Comparison of ENCODE assay signal across 8 cellular contexts in the genomic region with DNA sequence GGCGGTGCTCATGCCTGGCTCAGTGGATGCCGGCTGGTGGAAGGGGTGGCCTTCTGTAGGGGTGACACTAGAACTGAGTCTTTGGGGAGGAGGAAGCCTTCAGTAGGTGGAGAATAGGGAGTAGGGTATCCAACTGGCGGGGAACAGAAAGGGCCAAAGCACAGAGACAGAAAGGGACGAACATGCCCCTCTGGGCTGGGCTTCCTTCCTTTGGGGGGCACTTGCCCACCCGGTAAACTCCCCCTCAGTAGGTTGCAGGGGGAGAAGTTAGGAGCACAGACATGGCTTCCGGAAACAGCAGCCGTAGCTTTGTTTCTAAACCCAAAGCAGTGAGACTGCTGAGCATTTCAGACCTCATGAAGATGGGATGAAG. TPM values are rescaled to one million over a fixed set of nuclear protein-coding genes. Genes with fewer than 3 reads are reported as not detected.
DNase-seq lines count a peak whose midpoint lies in the region; ATAC-seq, FAIRE-seq and TF ChIP-seq lines count a peak whose summit lies in the region.

No MANE protein-coding gene starts in this region.

- no peaks in the 10 kb centered on the region for H3K9me3 Mint-ChIP-seq in activated CD8-positive, alpha-beta T cell treated with anti-CD3 and anti-CD28 coated beads for 36 hours
- H3K9me3 Mint-ChIP-seq in glutamatergic neuron (ENCODE audit: unreplicated experiment): peaks cover 9% of the 10 kb centered on the region

- peaks cover 3 to 30% of the 10 kb centered on the region in 2 donors for H3K36me3 ChIP-seq in psoas muscle (ENCODE audit: insufficient read depth in 1 of 2, low read depth in 1 of 2)

- peaks cover 15% of the 10 kb centered on the region for H3K4me1 Mint-ChIP-seq in activated CD8-positive, alpha-beta T cell treated with anti-CD3 and anti-CD28 coated beads for 36 hours (ENCODE audit: low read depth)
- peaks cover 6% of the 10 kb centered on the region for H3K4me1 Mint-ChIP-seq in glutamatergic neuron (ENCODE audit: low read depth, unreplicated experiment)

- H3K27ac ChIP-seq in psoas muscle: peak overlapping the region; percentile 95

- peak overlapping the region; percentile 89 for H3K27ac Mint-ChIP-seq in activated CD8-positive, alpha-beta T cell treated with anti-CD3 and anti-CD28 coated beads for 36 hours
- peak overlapping the region; percentile 26 for H3K27ac Mint-ChIP-seq in glutamatergic neuron (ENCODE audit: unreplicated experiment)

- intact Hi-C loops in activated CD8-positive, alpha-beta T cell treated with anti-CD3 and anti-CD28 coated beads for 36 hours (cut with micrococcal nuclease): no loop called here
- intact Hi-C loops in psoas muscle (cut with DNase I): no loop called here

- FAIRE-seq in HTR-8/SVneo (lab: Jason Lieb, UNC): no peak

- peak overlapping the region; percentile 77 for H3K4me3 ChIP-seq in psoas muscle

- H3K36me3 Mint-ChIP-seq in activated CD8-positive, alpha-beta T cell treated with anti-CD3 and anti-CD28 coated beads for 36 hours (ENCODE audit: low read depth): peaks cover 5% of the 10 kb centered on the region
- no peaks in the 10 kb centered on the region for H3K36me3 Mint-ChIP-seq in glutamatergic neuron (ENCODE audit: unreplicated experiment)

- peaks cover 31% of the 10 kb centered on the region for H3K4me1 ChIP-seq in psoas muscle

- no peaks in the 10 kb centered on the region for H3K27me3 Mint-ChIP-seq in activated CD8-positive, alpha-beta T cell treated with anti-CD3 and anti-CD28 coated beads for 36 hours
- peaks cover 9% of the 10 kb centered on the region for H3K27me3 Mint-ChIP-seq in glutamatergic neuron (ENCODE audit: unreplicated experiment)

- no peak for TF ChIP-seq CTCF in activated CD8-positive, alpha-beta T cell treated with anti-CD3 and anti-CD28 coated beads for 36 hours (IDR thresholded peaks at IDR 0.05)
- TF ChIP-seq CTCF in glutamatergic neuron (IDR thresholded peaks at IDR 0.05; ENCODE audit: partially characterized antibody, unreplicated experiment) (no peak), psoas muscle (IDR thresholded peaks at IDR 0.05) (no peak)

- H3K4me3 Mint-ChIP-seq in activated CD8-positive, alpha-beta T cell treated with anti-CD3 and anti-CD28 coated beads for 36 hours: peak overlapping the region; percentile 94
- peak overlapping the region; percentile 90 for H3K4me3 Mint-ChIP-seq in glutamatergic neuron (ENCODE audit: unreplicated experiment)

- CTCF ChIA-PET in activated CD8-positive, alpha-beta T cell treated with anti-CD3 and anti-CD28 coated beads for 36 hours (lab: Charles Lee): interaction anchor here (2.6 kb wide), 1 partner anchor 12 kb away, joined by 8 read pairs; no protein-coding TSS in a partner anchor

- ATAC-seq in GM19025 (IDR thresholded peaks at IDR 0.05; ENCODE audit: low read depth, unreplicated experiment) (peak; percentile 3), HG03064 (IDR thresholded peaks at IDR 0.05; ENCODE audit: low read depth, unreplicated experiment) (peak; percentile 10), psoas muscle (peak; percentile 9 to 29 (median 12))
- ATAC-seq in activated CD8-positive, alpha-beta T cell treated with anti-CD3 and anti-CD28 coated beads for 36 hours: peak; percentile 31

- no peaks in the 10 kb centered on the region for H3K27me3 ChIP-seq in psoas muscle (ENCODE audit: insufficient read depth in 3 of 3, low read length in 2 of 3)

- H3K9me3 ChIP-seq in psoas muscle: no peaks in the 10 kb centered on the region

- peak; percentile 38 for DNase-seq in activated CD8-positive, alpha-beta T cell treated with anti-CD3 and anti-CD28 coated beads for 36 hours
- DNase-seq in glutamatergic neuron: no peak
- no peak for DNase-seq in psoas muscle
- DNase-seq in HTR-8/SVneo (ENCODE audit: insufficient read length, low spot score): no peak
- no peak for DNase-seq in inferior parietal cortex (ENCODE audit: extremely low spot score)
- DNase-seq in DMS79 (lab: John Stamatoyannopoulos, UW): no peak

- WGBS in psoas muscle, 3 donors: 2 to 10% (median 4%) methylated on average over 7 of the region's 7 CpGs

- POLR2A ChIA-PET in activated CD8-positive, alpha-beta T cell treated with anti-CD3 and anti-CD28 coated beads for 36 hours (lab: Charles Lee): no interaction called here

RNA-seq across cellular contexts. Expression of gene ENGASE, which starts 0.8 kb away (rescaled TPM):
- 10 to 100 TPM; 41.3 to 41.8 TPM for total RNA-seq in activated CD8-positive, alpha-beta T cell treated with anti-CD3 and anti-CD28 coated beads for 36 hours
- total RNA-seq in glutamatergic neuron (ENCODE audit: unreplicated experiment): 51.5 TPM
- 10 to 100 TPM; 26.7 to 80.8 (median 50.8) TPM for total RNA-seq in psoas muscle
- polyA plus RNA-seq in psoas muscle: 10 to 100 TPM in 2 of 3 donors, 1 to 10 TPM in 1; 7.5 to 24.1 (median 12.4) TPM

RNA-seq across cellular contexts. Expression of gene C1QTNF1, which starts 51.5 kb away (rescaled TPM):
- total RNA-seq in activated CD8-positive, alpha-beta T cell treated with anti-CD3 and anti-CD28 coated beads for 36 hours: under 1 TPM; 0.13 to 0.14 TPM
- 0.15 TPM for total RNA-seq in glutamatergic neuron (ENCODE audit: unreplicated experiment)
- 10 to 100 TPM; 10.5 to 22.8 (median 16.9) TPM for total RNA-seq in psoas muscle
- polyA plus RNA-seq in psoas muscle: 10 to 100 TPM; 12.2 to 22.6 (median 16.4) TPM

Comparison
In these comparisons a context has a peak if more than half of its experiments do, and no peak if none do; other contexts are left out.
1. RNA of gene C1QTNF1, which starts 51.5 kb away (total RNA-seq): 10.5 to 22.8 TPM in psoas muscle; 0.15 TPM in glutamatergic neuron (single experiment) and 0.13 to 0.14 TPM in activated CD8-positive, alpha-beta T cell treated with anti-CD3 and anti-CD28 coated beads for 36 hours; every median in the first group is over 10 times any median in the second.
2. Peak in every context shown above with its lines, with median percentiles within 50 percentile points of each other: ATAC-seq.